Comparison of ENCODE assay signal across 1 cellular context in genomic region chr3:15315003-15315402, GRCh38.
TF ChIP-seq lines count a peak whose summit lies in the region.

No MANE protein-coding gene starts in this region.

TF ChIP-seq in HepG2, 621 proteins besides CTCF, POLR2A, EP300 and RAD21:
- TF ChIP-seq PRDM15 (CRISPR knock-in tag; IDR thresholded peaks at IDR 0.05), result no peak
- TF ChIP-seq, protein P1, sequence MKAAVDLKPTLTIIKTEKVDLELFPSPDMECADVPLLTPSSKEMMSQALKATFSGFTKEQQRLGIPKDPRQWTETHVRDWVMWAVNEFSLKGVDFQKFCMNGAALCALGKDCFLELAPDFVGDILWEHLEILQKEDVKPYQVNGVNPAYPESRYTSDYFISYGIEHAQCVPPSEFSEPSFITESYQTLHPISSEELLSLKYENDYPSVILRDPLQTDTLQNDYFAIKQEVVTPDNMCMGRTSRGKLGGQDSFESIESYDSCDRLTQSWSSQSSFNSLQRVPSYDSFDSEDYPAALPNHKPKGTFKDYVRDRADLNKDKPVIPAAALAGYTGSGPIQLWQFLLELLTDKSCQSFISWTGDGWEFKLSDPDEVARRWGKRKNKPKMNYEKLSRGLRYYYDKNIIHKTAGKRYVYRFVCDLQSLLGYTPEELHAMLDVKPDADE (CRISPR knock-in tag; IDR thresholded peaks at IDR 0.05), result no peak
- no peak for TF ChIP-seq ZNF484 (CRISPR knock-in tag; IDR thresholded peaks at IDR 0.05; ENCODE audit: borderline replicate concordance, low read depth)
- TF ChIP-seq KDM1A (CRISPR knock-in tag; IDR thresholded peaks at IDR 0.05), result no peak
- no peak for TF ChIP-seq ZNF562 (CRISPR knock-in tag; IDR thresholded peaks at IDR 0.05; ENCODE audit: borderline replicate concordance)
TF ChIP-seq in HepG2: peak in this region for 0.
